ENCODE assay signal across 2 cellular contexts in genomic region chr6:75747985-75748742, GRCh38.
TF ChIP-seq lines count a peak whose summit lies in the region.

No MANE protein-coding gene starts in this region.

TF ChIP-seq in GM12878, 131 proteins besides CTCF, POLR2A, EP300 and RAD21 (continued from another document and continues in another):
- TF ChIP-seq, protein P1, sequence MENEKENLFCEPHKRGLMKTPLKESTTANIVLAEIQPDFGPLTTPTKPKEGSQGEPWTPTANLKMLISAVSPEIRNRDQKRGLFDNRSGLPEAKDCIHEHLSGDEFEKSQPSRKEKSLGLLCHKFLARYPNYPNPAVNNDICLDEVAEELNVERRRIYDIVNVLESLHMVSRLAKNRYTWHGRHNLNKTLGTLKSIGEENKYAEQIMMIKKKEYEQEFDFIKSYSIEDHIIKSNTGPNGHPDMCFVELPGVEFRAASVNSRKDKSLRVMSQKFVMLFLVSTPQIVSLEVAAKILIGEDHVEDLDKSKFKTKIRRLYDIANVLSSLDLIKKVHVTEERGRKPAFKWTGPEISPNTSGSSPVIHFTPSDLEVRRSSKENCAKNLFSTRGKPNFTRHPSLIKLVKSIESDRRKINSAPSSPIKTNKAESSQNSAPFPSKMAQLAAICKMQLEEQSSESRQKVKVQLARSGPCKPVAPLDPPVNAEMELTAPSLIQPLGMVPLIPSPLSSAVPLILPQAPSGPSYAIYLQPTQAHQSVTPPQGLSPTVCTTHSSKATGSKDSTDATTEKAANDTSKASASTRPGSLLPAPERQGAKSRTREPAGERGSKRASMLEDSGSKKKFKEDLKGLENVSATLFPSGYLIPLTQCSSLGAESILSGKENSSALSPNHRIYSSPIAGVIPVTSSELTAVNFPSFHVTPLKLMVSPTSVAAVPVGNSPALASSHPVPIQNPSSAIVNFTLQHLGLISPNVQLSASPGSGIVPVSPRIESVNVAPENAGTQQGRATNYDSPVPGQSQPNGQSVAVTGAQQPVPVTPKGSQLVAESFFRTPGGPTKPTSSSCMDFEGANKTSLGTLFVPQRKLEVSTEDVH (IDR thresholded peaks at IDR 0.05; ENCODE audit: low read depth, partially characterized antibody): peak; percentile 43
- TF ChIP-seq RB1 (IDR thresholded peaks at IDR 0.05; ENCODE audit: borderline replicate concordance): no peak
- no peak for TF ChIP-seq TCF3 (IDR thresholded peaks at IDR 0.05; ENCODE audit: borderline replicate concordance, insufficient read depth, low read depth, low read length)
- no peak for TF ChIP-seq IKZF2 (IDR thresholded peaks at IDR 0.05)
- TF ChIP-seq, protein P2, sequence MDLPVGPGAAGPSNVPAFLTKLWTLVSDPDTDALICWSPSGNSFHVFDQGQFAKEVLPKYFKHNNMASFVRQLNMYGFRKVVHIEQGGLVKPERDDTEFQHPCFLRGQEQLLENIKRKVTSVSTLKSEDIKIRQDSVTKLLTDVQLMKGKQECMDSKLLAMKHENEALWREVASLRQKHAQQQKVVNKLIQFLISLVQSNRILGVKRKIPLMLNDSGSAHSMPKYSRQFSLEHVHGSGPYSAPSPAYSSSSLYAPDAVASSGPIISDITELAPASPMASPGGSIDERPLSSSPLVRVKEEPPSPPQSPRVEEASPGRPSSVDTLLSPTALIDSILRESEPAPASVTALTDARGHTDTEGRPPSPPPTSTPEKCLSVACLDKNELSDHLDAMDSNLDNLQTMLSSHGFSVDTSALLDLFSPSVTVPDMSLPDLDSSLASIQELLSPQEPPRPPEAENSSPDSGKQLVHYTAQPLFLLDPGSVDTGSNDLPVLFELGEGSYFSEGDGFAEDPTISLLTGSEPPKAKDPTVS (IDR thresholded peaks at IDR 0.05; ENCODE audit: low read depth, low read length): 0 out of 2 replicates have a peak, but pooled peaks have one; percentile 69
- no peak for TF ChIP-seq MYB (IDR thresholded peaks at IDR 0.05; ENCODE audit: borderline replicate concordance, low read depth, low read length)
- TF ChIP-seq, protein P3, sequence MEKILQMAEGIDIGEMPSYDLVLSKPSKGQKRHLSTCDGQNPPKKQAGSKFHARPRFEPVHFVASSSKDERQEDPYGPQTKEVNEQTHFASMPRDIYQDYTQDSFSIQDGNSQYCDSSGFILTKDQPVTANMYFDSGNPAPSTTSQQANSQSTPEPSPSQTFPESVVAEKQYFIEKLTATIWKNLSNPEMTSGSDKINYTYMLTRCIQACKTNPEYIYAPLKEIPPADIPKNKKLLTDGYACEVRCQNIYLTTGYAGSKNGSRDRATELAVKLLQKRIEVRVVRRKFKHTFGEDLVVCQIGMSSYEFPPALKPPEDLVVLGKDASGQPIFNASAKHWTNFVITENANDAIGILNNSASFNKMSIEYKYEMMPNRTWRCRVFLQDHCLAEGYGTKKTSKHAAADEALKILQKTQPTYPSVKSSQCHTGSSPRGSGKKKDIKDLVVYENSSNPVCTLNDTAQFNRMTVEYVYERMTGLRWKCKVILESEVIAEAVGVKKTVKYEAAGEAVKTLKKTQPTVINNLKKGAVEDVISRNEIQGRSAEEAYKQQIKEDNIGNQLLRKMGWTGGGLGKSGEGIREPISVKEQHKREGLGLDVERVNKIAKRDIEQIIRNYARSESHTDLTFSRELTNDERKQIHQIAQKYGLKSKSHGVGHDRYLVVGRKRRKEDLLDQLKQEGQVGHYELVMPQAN (conservative IDR thresholded peaks at IDR 0.05): no peak
- TF ChIP-seq RCOR1 (conservative IDR thresholded peaks at IDR 0.05; ENCODE audit: low read depth, low read length): no peak
- no peak for TF ChIP-seq BCL11A (IDR thresholded peaks at IDR 0.05; ENCODE audit: low read depth, low read length)
- TF ChIP-seq JUNB (IDR thresholded peaks at IDR 0.05): 0 out of 2 replicates have a peak, but pooled peaks have one; percentile 6
- no peak for TF ChIP-seq ZBTB4 (CRISPR knock-in tag; IDR thresholded peaks at IDR 0.05)
- TF ChIP-seq BMI1 (IDR thresholded peaks at IDR 0.05; ENCODE audit: borderline replicate concordance): no peak

TF ChIP-seq in liver, 16 proteins besides CTCF, POLR2A, EP300 and RAD21 (continued from another document):
- TF ChIP-seq, protein P4, sequence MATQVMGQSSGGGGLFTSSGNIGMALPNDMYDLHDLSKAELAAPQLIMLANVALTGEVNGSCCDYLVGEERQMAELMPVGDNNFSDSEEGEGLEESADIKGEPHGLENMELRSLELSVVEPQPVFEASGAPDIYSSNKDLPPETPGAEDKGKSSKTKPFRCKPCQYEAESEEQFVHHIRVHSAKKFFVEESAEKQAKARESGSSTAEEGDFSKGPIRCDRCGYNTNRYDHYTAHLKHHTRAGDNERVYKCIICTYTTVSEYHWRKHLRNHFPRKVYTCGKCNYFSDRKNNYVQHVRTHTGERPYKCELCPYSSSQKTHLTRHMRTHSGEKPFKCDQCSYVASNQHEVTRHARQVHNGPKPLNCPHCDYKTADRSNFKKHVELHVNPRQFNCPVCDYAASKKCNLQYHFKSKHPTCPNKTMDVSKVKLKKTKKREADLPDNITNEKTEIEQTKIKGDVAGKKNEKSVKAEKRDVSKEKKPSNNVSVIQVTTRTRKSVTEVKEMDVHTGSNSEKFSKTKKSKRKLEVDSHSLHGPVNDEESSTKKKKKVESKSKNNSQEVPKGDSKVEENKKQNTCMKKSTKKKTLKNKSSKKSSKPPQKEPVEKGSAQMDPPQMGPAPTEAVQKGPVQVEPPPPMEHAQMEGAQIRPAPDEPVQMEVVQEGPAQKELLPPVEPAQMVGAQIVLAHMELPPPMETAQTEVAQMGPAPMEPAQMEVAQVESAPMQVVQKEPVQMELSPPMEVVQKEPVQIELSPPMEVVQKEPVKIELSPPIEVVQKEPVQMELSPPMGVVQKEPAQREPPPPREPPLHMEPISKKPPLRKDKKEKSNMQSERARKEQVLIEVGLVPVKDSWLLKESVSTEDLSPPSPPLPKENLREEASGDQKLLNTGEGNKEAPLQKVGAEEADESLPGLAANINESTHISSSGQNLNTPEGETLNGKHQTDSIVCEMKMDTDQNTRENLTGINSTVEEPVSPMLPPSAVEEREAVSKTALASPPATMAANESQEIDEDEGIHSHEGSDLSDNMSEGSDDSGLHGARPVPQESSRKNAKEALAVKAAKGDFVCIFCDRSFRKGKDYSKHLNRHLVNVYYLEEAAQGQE (IDR thresholded peaks at IDR 0.05): no peak
TF ChIP-seq in liver: peak in this region for 0.
